ENCODE assay signal across 8 cellular contexts in genomic region chr11:67584205-67584880, GRCh38. TPM values are rescaled to one million over a fixed set of nuclear protein-coding genes. Genes with fewer than 3 reads are reported as not detected.
DNase-seq lines count a peak whose midpoint lies in the region; TF ChIP-seq lines count a peak whose summit lies in the region.

No MANE protein-coding gene starts in this region.

- peak overlapping the region; percentile 95 for H3K4me2 ChIP-seq in MM.1S (ENCODE audit: low read depth, low read length)

- H3K36me3 ChIP-seq in MM.1S (replicated peaks; ENCODE audit: insufficient read depth, low read length) (peaks cover 8% of the 10 kb centered on the region; the same call in 1 of the 2 replicates), suprapubic skin (peaks cover 26% of the 10 kb centered on the region)

- H3K27ac ChIP-seq in MM.1S (ENCODE audit: low read length) (peak overlapping the region; percentile 63), suprapubic skin (peak overlapping the region; percentile 100)

- peak overlapping the region; percentile 50; the same call in 1 of the 2 replicates for H2AFZ ChIP-seq in MM.1S (ENCODE audit: low read length)

- peak; percentile 84 for DNase-seq in GM03348 (ENCODE audit: low spot score)
- peak; percentile 39 for DNase-seq in MM.1S
- peak; percentile 44 to 56 for DNase-seq in activated CD4-positive, alpha-beta T cell treated with anti-CD3 and anti-CD28 coated beads, Interleukin-2, amount 50 U/mL, for 48 hours
- peak; percentile 71 to 74 for DNase-seq in erythroblast (lab: John Stamatoyannopoulos, UW)
- peak; percentile 90 to 94 for DNase-seq in suprapubic skin (ENCODE audit: low spot score in 2 of 2)
- no peak for DNase-seq in NCI-H1105 treated with DMSO at 0.1 percent for 48 hours (lab: John Stamatoyannopoulos, UW)
- no peak for DNase-seq in foreskin melanocyte

- H3K9me3 ChIP-seq in MM.1S (replicated peaks; ENCODE audit: insufficient read depth, low read length), result no peaks in the 10 kb centered on the region
- no peaks in the 10 kb centered on the region for H3K9me3 ChIP-seq in mononuclear cell (ENCODE audit: low read depth, low read length)
- no peaks in the 10 kb centered on the region for H3K9me3 ChIP-seq in suprapubic skin

- peak overlapping the region; percentile 78 for H3K9ac ChIP-seq in MM.1S (ENCODE audit: low read length)

- TF ChIP-seq POLR2A in erythroblast (IDR thresholded peaks at IDR 0.05; ENCODE audit: low read length), result no peak
- TF ChIP-seq POLR2A in suprapubic skin (IDR thresholded peaks at IDR 0.05), result peak in 1 of 2 donors; percentile 41

- H4K20me1 ChIP-seq in MM.1S (ENCODE audit: insufficient read depth, low read length), result peaks cover 3% of the 10 kb centered on the region; the same call in 1 of the 2 replicates

- no peak for TF ChIP-seq CTCF in MM.1S (IDR thresholded peaks at IDR 0.05; ENCODE audit: low read length)
- TF ChIP-seq CTCF in suprapubic skin (IDR thresholded peaks at IDR 0.05), result no peak

- no peak for TF ChIP-seq EP300 in suprapubic skin (IDR thresholded peaks at IDR 0.05)

- WGBS in suprapubic skin, result 16% methylated on average over 27 of the region's 33 CpGs

- H3K4me3 ChIP-seq in MM.1S (ENCODE audit: low read length), result peak overlapping the region; percentile 73
- H3K4me3 ChIP-seq in mononuclear cell (ENCODE audit: low read length), result peak overlapping the region; percentile 57
- peak overlapping the region; percentile 86 for H3K4me3 ChIP-seq in suprapubic skin

- H3K27me3 ChIP-seq in MM.1S (replicated peaks; ENCODE audit: insufficient read depth, low read length) (0 out of 2 replicates have a peak, but pooled peaks cover 9% of the 10 kb centered on the region), mononuclear cell (ENCODE audit: insufficient read depth, low read length) (no peaks in the 10 kb centered on the region), suprapubic skin (no peaks in the 10 kb centered on the region)

- H3K9me2 ChIP-seq in MM.1S (replicated peaks; ENCODE audit: insufficient read depth, low read length), result no peaks in the 10 kb centered on the region

- H3K79me2 ChIP-seq in MM.1S (ENCODE audit: low read length), result peaks cover 24% of the 10 kb centered on the region

- H3F3A ChIP-seq in MM.1S (ENCODE audit: insufficient read depth, low read length), result peaks cover 44% of the 10 kb centered on the region

- H3K4me1 ChIP-seq in MM.1S (ENCODE audit: low read length) (peaks cover 48% of the 10 kb centered on the region), mononuclear cell (ENCODE audit: insufficient read depth, low read length) (peaks cover 71% of the 10 kb centered on the region), suprapubic skin (peaks cover 41% of the 10 kb centered on the region)

RNA-seq across cellular contexts. Expression of gene GSTP1, which starts 0.7 kb away (rescaled TPM):
- total RNA-seq in mononuclear cell (294 TPM), suprapubic skin (1,000 to 10,000 TPM in 3 of 4 donors, 100 to 1,000 TPM in 1; 564 to 1,559 (median 1,256) TPM)

RNA-seq across cellular contexts. Expression of gene NDUFV1, which starts 22.4 kb away (rescaled TPM):
- total RNA-seq in mononuclear cell (90.1 TPM), suprapubic skin (100 to 1,000 TPM; 200 to 361 (median 275) TPM)

RNA-seq across cellular contexts. Expression of gene NUDT8, which starts 45.4 kb away (rescaled TPM):
- total RNA-seq in mononuclear cell, result 2.3 TPM
- total RNA-seq in suprapubic skin, result 10 to 100 TPM; 33.9 to 48.8 (median 46.3) TPM

RNA-seq across cellular contexts. Expression of gene TBX10, which starts 55.2 kb away (rescaled TPM):
- total RNA-seq in mononuclear cell (not detected), suprapubic skin (not detected)

Comparison
In these comparisons a context has a peak if more than half of its experiments do, and no peak if none do; other contexts are left out.
1. DNase-seq: peak in GM03348 (single experiment), MM.1S (single experiment), activated CD4-positive, alpha-beta T cell treated with anti-CD3 and anti-CD28 coated beads, Interleukin-2, amount 50 U/mL, for 48 hours (2 of 2), erythroblast (2 of 2) and suprapubic skin (2 of 2); none in NCI-H1105 treated with DMSO at 0.1 percent for 48 hours (single experiment) and foreskin melanocyte (single experiment).
2. RNA of gene NUDT8, which starts 45.4 kb away (total RNA-seq): 33.9 to 48.8 TPM in suprapubic skin; 2.3 TPM in mononuclear cell (single experiment); every median in the first group is over 10 times any median in the second.
3. Peak in every context shown above with its lines, with median percentiles within 50 percentile points of each other: H3K4me3 ChIP-seq.